Comparison of ENCODE assay signal across 24 cellular contexts in genomic region chr1:182056596-182057366, GRCh38. TPM values are rescaled to one million over a fixed set of nuclear protein-coding genes. Genes with fewer than 3 reads are reported as not detected.
DNase-seq lines count a peak whose midpoint lies in the region; ATAC-seq and TF ChIP-seq lines count a peak whose summit lies in the region.
"Had no signal": no experiment of that assay in that cellular context is flagged by ENCODE, and none has a peak within 500 bp of the region (broad histone marks: within the 10 kb centered on the region; RNA-seq: fewer than 3 reads in every experiment).

No MANE protein-coding gene starts in this region.

- no peak for TF ChIP-seq CTCF in heart right ventricle (IDR thresholded peaks at IDR 0.05)
- TF ChIP-seq CTCF in omental fat pad (IDR thresholded peaks at IDR 0.05): no peak

- H3K4me1 Mint-ChIP-seq in activated T-cell treated with anti-CD3 and anti-CD28 coated beads, Interleukin-2, amount 50 U/mL, for 72 hours (ENCODE audit: low read depth): peaks cover 12% of the 10 kb centered on the region
- H3K4me1 Mint-ChIP-seq in activated T-cell treated with anti-CD3 and anti-CD28 coated beads, Interleukin-2, amount 50 U/mL, for 24 hours (ENCODE audit: low read depth): peaks cover 4% of the 10 kb centered on the region
- peaks cover 0 to 5% (median 3%) of the 10 kb centered on the region in 4 donors for H3K4me1 Mint-ChIP-seq in naive thymus-derived CD8-positive, alpha-beta T cell
- H3K4me1 Mint-ChIP-seq: activated B cell treated with CpG ODN at 0.5 μM for 24 hours; central memory CD8-positive, alpha-beta T cell had no signal

- H3K36me3 Mint-ChIP-seq in activated T-cell treated with anti-CD3 and anti-CD28 coated beads, Interleukin-2, amount 50 U/mL, for 72 hours (ENCODE audit: insufficient read depth in 2 of 2): no peaks in the 10 kb centered on the region
- H3K36me3 Mint-ChIP-seq in activated T-cell treated with anti-CD3 and anti-CD28 coated beads, Interleukin-2, amount 50 U/mL, for 24 hours (ENCODE audit: low read depth): no peaks in the 10 kb centered on the region
- H3K36me3 Mint-ChIP-seq in naive thymus-derived CD8-positive, alpha-beta T cell: no peaks in the 10 kb centered on the region
- H3K36me3 Mint-ChIP-seq: naive B cell had no signal

- H3K4me1 ChIP-seq in HUES6 (ENCODE audit: control insufficient read depth, insufficient read depth, low read length): no peaks in the 10 kb centered on the region
- H3K4me1 ChIP-seq in heart right ventricle: peaks cover 0 to 6% (median 0%) of the 10 kb centered on the region in 9 donors
- H3K4me1 ChIP-seq: HAP-1, parathyroid adenoma had no signal

- H3K9ac ChIP-seq in HUES6 (ENCODE audit: low read length): no peak overlapping the region
- H3K9ac ChIP-seq: BLaER1 treated with 17β-estradiol and CSF1 and Interleukin-3, amounts not matched to agents 10 nM and 100 nM; parathyroid adenoma had no signal

- H3K36me3 ChIP-seq in HUES6 (ENCODE audit: control insufficient read depth, insufficient read depth, low read length) (no peaks in the 10 kb centered on the region), heart right ventricle (no peaks in the 10 kb centered on the region)
- H3K36me3 ChIP-seq: BLaER1 treated with 17β-estradiol and CSF1 and Interleukin-3, amounts not matched to agents 10 nM and 100 nM; esophagus squamous epithelium; HAP-1; MG63 had no signal

- no peaks in the 10 kb centered on the region for H3K9me3 Mint-ChIP-seq in activated T-cell treated with anti-CD3 and anti-CD28 coated beads, Interleukin-2, amount 50 U/mL, for 72 hours
- no peaks in the 10 kb centered on the region for H3K9me3 Mint-ChIP-seq in activated T-cell treated with anti-CD3 and anti-CD28 coated beads, Interleukin-2, amount 50 U/mL, for 24 hours
- H3K9me3 Mint-ChIP-seq in naive thymus-derived CD8-positive, alpha-beta T cell: no peaks in the 10 kb centered on the region
- H3K9me3 Mint-ChIP-seq: activated B cell treated with CpG ODN at 0.5 μM for 24 hours; central memory CD8-positive, alpha-beta T cell; naive B cell; T-helper 2 cell treated with Interferon-gamma antibody and Interleukin-4, amounts not matched to agents 5 μg/mL and 100 μg/mL, for 36 hours had no signal

- WGBS in heart right ventricle, 2 donors: 9 to 12% methylated on average over 79 to 80 of the region's 80 CpGs

- POLR2A ChIA-PET in naive thymus-derived CD8-positive, alpha-beta T cell (lab: Charles Lee): no interaction called here

- peaks cover 35% of the 10 kb centered on the region for H3K27me3 Mint-ChIP-seq in activated T-cell treated with anti-CD3 and anti-CD28 coated beads, Interleukin-2, amount 50 U/mL, for 72 hours (ENCODE audit: low read depth)
- peaks cover 51% of the 10 kb centered on the region for H3K27me3 Mint-ChIP-seq in activated T-cell treated with anti-CD3 and anti-CD28 coated beads, Interleukin-2, amount 50 U/mL, for 24 hours
- peaks cover 25 to 58% (median 45%) of the 10 kb centered on the region in 5 donors for H3K27me3 Mint-ChIP-seq in naive thymus-derived CD8-positive, alpha-beta T cell

- peak overlapping the region in 1 of 2 donors; percentile 57 for H3K4me3 Mint-ChIP-seq in activated T-cell treated with anti-CD3 and anti-CD28 coated beads, Interleukin-2, amount 50 U/mL, for 72 hours
- no peak overlapping the region for H3K4me3 Mint-ChIP-seq in activated T-cell treated with anti-CD3 and anti-CD28 coated beads, Interleukin-2, amount 50 U/mL, for 24 hours
- H3K4me3 Mint-ChIP-seq in naive thymus-derived CD8-positive, alpha-beta T cell: peak overlapping the region in 2 of 10 donors; percentile 27 to 48
- H3K4me3 Mint-ChIP-seq: activated B cell treated with CpG ODN at 0.5 μM for 24 hours; central memory CD8-positive, alpha-beta T cell had no signal

- H3K27me3 ChIP-seq in HUES6 (ENCODE audit: control insufficient read depth, insufficient read depth, low read length) (peaks cover 10% of the 10 kb centered on the region; the same call in 1 of the 2 replicates), heart right ventricle (peaks cover 0 to 70% (median 44%) of the 10 kb centered on the region in 7 donors)
- H3K27me3 ChIP-seq: BLaER1 treated with 17β-estradiol and CSF1 and Interleukin-3, amounts not matched to agents 10 nM and 100 nM; MG63 had no signal

- H3K27ac Mint-ChIP-seq in activated T-cell treated with anti-CD3 and anti-CD28 coated beads, Interleukin-2, amount 50 U/mL, for 72 hours: no peak overlapping the region
- no peak overlapping the region for H3K27ac Mint-ChIP-seq in activated T-cell treated with anti-CD3 and anti-CD28 coated beads, Interleukin-2, amount 50 U/mL, for 24 hours
- no peak overlapping the region for H3K27ac Mint-ChIP-seq in naive thymus-derived CD8-positive, alpha-beta T cell
- H3K27ac Mint-ChIP-seq: activated B cell treated with CpG ODN at 0.5 μM for 24 hours; naive B cell; T-helper 2 cell treated with Interferon-gamma antibody and Interleukin-4, amounts not matched to agents 5 μg/mL and 100 μg/mL, for 36 hours had no signal

- peak in 1 of 2 donors; percentile 8 for DNase-seq in activated T-cell treated with anti-CD3 and anti-CD28 coated beads, Interleukin-2, amount 50 U/mL, for 72 hours
- DNase-seq in activated T-cell treated with anti-CD3 and anti-CD28 coated beads, Interleukin-2, amount 50 U/mL, for 24 hours: no peak
- DNase-seq in heart right ventricle (no peak), omental fat pad (ENCODE audit: low spot score) (no peak), putamen (ENCODE audit: low spot score) (no peak)
- DNase-seq in naive thymus-derived CD8-positive, alpha-beta T cell: no peak
- DNase-seq: activated B cell treated with CpG ODN at 0.5 μM for 24 hours; aorta; effector CD4-positive, alpha-beta T cell; esophagus squamous epithelium; MG63; naive B cell; NCI-H1436 treated with DMSO at 0.1 percent for 48 hours; NCI-H774; PC-3 had no signal

- H3K4me3 ChIP-seq in HUES6 (ENCODE audit: low read depth, low read length) (peak overlapping the region; percentile 27; the same call in 1 of the 2 replicates), heart right ventricle (peak overlapping the region in 7 of 10 donors; percentile 14 to 26 (median 17))
- H3K4me3 ChIP-seq: BLaER1 treated with 17β-estradiol and CSF1 and Interleukin-3, amounts not matched to agents 10 nM and 100 nM; esophagus squamous epithelium; HAP-1; MG63 had no signal

- ATAC-seq in activated T-cell treated with anti-CD3 and anti-CD28 coated beads, Interleukin-2, amount 50 U/mL, for 72 hours (replicated peaks in 1 of 2): peak; percentile 31 to 47
- ATAC-seq in heart right ventricle (peak in 5 of 8 donors; percentile 26 to 76 (median 49)), omental fat pad (ENCODE audit: low FRiP score) (peak; percentile 39), HG02798 (IDR thresholded peaks at IDR 0.05; ENCODE audit: poor library complexity, unreplicated experiment) (no peak)
- no peak for ATAC-seq in naive thymus-derived CD8-positive, alpha-beta T cell
- ATAC-seq: PC-3 had no signal

- intact Hi-C loops in heart right ventricle (cut with DNase I): loop anchor here in 3 of 10 donors (10.0 kb wide), 2 partner anchors 572 to 582 kb away; partner anchors contain the start of gene CACNA1E (in 2 of the 3)

- H3K9me3 ChIP-seq in HUES6 (ENCODE audit: control insufficient read depth, insufficient read depth, low read depth, low read length): no peaks in the 10 kb centered on the region
- no peaks in the 10 kb centered on the region for H3K9me3 ChIP-seq in heart right ventricle
- H3K9me3 ChIP-seq: BLaER1 treated with 17β-estradiol and CSF1 and Interleukin-3, amounts not matched to agents 10 nM and 100 nM; esophagus squamous epithelium; HAP-1; MG63 had no signal

- H3K27ac ChIP-seq in HUES6 (ENCODE audit: low read depth, low read length) (no peak overlapping the region), heart right ventricle (no peak overlapping the region)
- H3K27ac ChIP-seq: BLaER1 treated with 17β-estradiol and CSF1 and Interleukin-3, amounts not matched to agents 10 nM and 100 nM; esophagus squamous epithelium; parathyroid adenoma had no signal

RNA-seq across cellular contexts. Expression of gene ZNF648, which starts 4.7 kb away (rescaled TPM):
- total RNA-seq in activated T-cell treated with anti-CD3 and anti-CD28 coated beads, Interleukin-2, amount 50 U/mL, for 72 hours: under 1 TPM in 1 of 2 donors, not detected in 1; 0.07 TPM
- total RNA-seq in heart right ventricle (under 1 TPM in 1 of 10 donors, not detected in 9; 0.09 TPM), omental fat pad (not detected)
- not detected for polyA plus RNA-seq in heart right ventricle
- total RNA-seq in naive thymus-derived CD8-positive, alpha-beta T cell: not detected
- polyA plus RNA-seq in naive thymus-derived CD8-positive, alpha-beta T cell: not detected
- total RNA-seq: activated B cell treated with CpG ODN at 0.5 μM for 24 hours, aorta, lung microvascular endothelial cell, PC-3 had no signal
- polyA plus RNA-seq: aorta, urinary bladder had no signal

Comparison
In these comparisons a context has a peak if more than half of its experiments do, and no peak if none do; other contexts are left out.
1. ATAC-seq: peak in activated T-cell treated with anti-CD3 and anti-CD28 coated beads, Interleukin-2, amount 50 U/mL, for 72 hours (2 of 2), heart right ventricle (5 of 8) and omental fat pad (single experiment); none in naive thymus-derived CD8-positive, alpha-beta T cell (0 of 2) and HG02798 (single experiment).